In genomic region chr7:128264477-128264876, GRCh38 we compare ENCODE assay signal across 1 cellular context.
TF ChIP-seq lines count a peak whose summit lies in the region.

No MANE protein-coding gene starts in this region.

TF ChIP-seq in H1, 55 proteins besides CTCF, POLR2A, EP300 and RAD21:
- TF ChIP-seq CEBPB (IDR thresholded peaks at IDR 0.05; ENCODE audit: low read depth, low read length), result no peak
- TF ChIP-seq RBBP5 (IDR thresholded peaks at IDR 0.05; ENCODE audit: borderline replicate concordance, low read depth, low read length), result no peak
- no peak for TF ChIP-seq CHD1 (IDR thresholded peaks at IDR 0.05; ENCODE audit: low read depth, low read length)
- TF ChIP-seq POLR2AphosphoS5 (IDR thresholded peaks at IDR 0.05; ENCODE audit: low read depth, low read length), result no peak
- no peak for TF ChIP-seq MAFK (IDR thresholded peaks at IDR 0.05; ENCODE audit: low read depth, low read length)
- no peak for TF ChIP-seq RFX5 (IDR thresholded peaks at IDR 0.05; ENCODE audit: borderline replicate concordance, low read depth, low read length)
